In genomic region chr6:154229796-154230195, GRCh38 we compare ENCODE assay signal across 8 cellular contexts.
DNase-seq lines count a peak whose midpoint lies in the region; ATAC-seq and TF ChIP-seq lines count a peak whose summit lies in the region.

No MANE protein-coding gene starts in this region.

- POLR2A ChIA-PET in naive thymus-derived CD8-positive, alpha-beta T cell (lab: Charles Lee), result interaction anchor here (0.7 to 0.9 kb wide), 4 partner anchors 11 to 51 kb away, joined by 3 to 6 read pairs (median 4); no protein-coding TSS in a partner anchor

- no peaks in the 10 kb centered on the region for H3K27me3 Mint-ChIP-seq in naive thymus-derived CD8-positive, alpha-beta T cell

- TF ChIP-seq POLR2A in GM18505 (IDR thresholded peaks at IDR 0.05; ENCODE audit: borderline replicate concordance, extremely low read depth, insufficient read depth, insufficient read length), result no peak

- ATAC-seq in GM18505 (IDR thresholded peaks at IDR 0.05; ENCODE audit: unreplicated experiment) (peak; percentile 67), HG02642 (IDR thresholded peaks at IDR 0.05; ENCODE audit: poor library complexity, unreplicated experiment) (peak; percentile 79)
- peak; percentile 26 to 45 for ATAC-seq in naive thymus-derived CD8-positive, alpha-beta T cell

- peak; percentile 13 for DNase-seq in SK-MEL-5 (ENCODE audit: low read depth, low spot score)
- DNase-seq in naive thymus-derived CD8-positive, alpha-beta T cell, result no peak
- no peak for DNase-seq in NCI-H446 treated with DMSO at 0.1 percent for 48 hours (lab: John Stamatoyannopoulos, UW)
- no peak for DNase-seq in NCI-H2107 treated with DMSO at 0.1 percent for 48 hours (lab: John Stamatoyannopoulos, UW; ENCODE audit: unreplicated experiment)
- DNase-seq in pons (ENCODE audit: low spot score), result no peak
- no peak for DNase-seq in H4 (ENCODE audit: low spot score)

- in situ Hi-C loops in SK-MEL-5 (cut with HindIII; ENCODE audit: low pct_unique_long_range_greater_than_20kb, low sequenced_read_pairs), result no loop called here

- peaks cover 46 to 87% (median 85%) of the 10 kb centered on the region in 4 donors for H3K4me1 Mint-ChIP-seq in naive thymus-derived CD8-positive, alpha-beta T cell

- peak overlapping the region; percentile 5 to 91 (median 84) for H3K27ac Mint-ChIP-seq in naive thymus-derived CD8-positive, alpha-beta T cell

- H3K9me3 Mint-ChIP-seq in naive thymus-derived CD8-positive, alpha-beta T cell, result no peaks in the 10 kb centered on the region

- peak overlapping the region; percentile 53 to 80 (median 74) for H3K4me3 Mint-ChIP-seq in naive thymus-derived CD8-positive, alpha-beta T cell

- peaks cover 0 to 53% (median 13%) of the 10 kb centered on the region in 3 donors for H3K36me3 Mint-ChIP-seq in naive thymus-derived CD8-positive, alpha-beta T cell
